In the genomic region with DNA sequence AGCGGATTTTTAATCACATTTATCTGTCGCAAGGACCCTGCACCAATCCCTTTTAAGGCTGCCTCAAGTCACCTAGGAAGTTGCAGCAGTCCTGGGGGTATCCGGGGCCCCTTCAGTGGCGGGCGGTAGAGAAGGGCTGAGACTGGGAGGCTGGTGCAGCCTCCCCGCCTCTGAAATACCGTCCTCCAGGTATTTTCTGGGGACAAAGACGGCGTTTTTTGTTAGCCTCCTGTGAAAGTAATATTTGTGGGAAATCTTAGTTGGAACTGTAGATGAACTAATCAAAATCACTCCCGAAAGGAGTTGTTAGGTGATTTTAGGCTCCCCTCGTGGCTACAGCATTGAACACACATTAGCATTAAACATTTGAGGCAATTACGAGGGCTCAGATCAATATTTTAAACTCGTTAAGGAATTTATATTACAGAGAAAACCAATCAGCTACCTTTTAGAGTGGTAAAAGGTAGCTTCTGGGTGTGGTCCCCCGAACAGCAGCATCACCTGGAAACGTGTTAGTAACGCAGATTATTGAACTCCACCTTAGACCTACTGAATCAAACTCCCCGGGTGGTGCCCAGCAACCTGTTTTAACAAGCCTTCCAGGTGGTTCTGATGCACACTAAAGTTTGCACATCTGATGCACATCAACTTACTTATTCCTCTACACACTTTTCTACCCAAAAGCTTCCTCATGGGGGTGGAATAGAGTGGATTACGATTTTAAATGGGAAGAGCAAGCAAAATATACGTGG, we compare ENCODE assay signal across 8 cellular contexts. TPM values are rescaled to one million over a fixed set of nuclear protein-coding genes. Genes with fewer than 3 reads are reported as not detected.
DNase-seq lines count a peak whose midpoint lies in the region; ATAC-seq, FAIRE-seq and TF ChIP-seq lines count a peak whose summit lies in the region.

No MANE protein-coding gene starts in this region.

- no peaks in the 10 kb centered on the region for H3K9me2 ChIP-seq in Karpas-422 (replicated peaks; ENCODE audit: insufficient read depth, low read length)

- H3K4me3 ChIP-seq in Karpas-422 (ENCODE audit: low read length) (peak overlapping the region; percentile 83), liver (ENCODE audit: low read depth in 1 of 3, low read length in 3 of 3) (peak overlapping the region; percentile 59 to 92 (median 85))

- no peaks in the 10 kb centered on the region; the same call in 1 of the 2 replicates for H3K36me3 ChIP-seq in Karpas-422 (ENCODE audit: insufficient read depth, low read length)
- H3K36me3 ChIP-seq in liver (ENCODE audit: control insufficient read depth in 4 of 4, insufficient read depth in 3 of 4, low read depth in 1 of 4, low read length in 3 of 4): no peaks in the 10 kb centered on the region

- no peak for TF ChIP-seq RAD21 in liver (IDR thresholded peaks at IDR 0.05)

- peak overlapping the region; percentile 72 for H3K9ac ChIP-seq in Karpas-422 (ENCODE audit: low read length)
- no peak overlapping the region for H3K9ac ChIP-seq in liver (ENCODE audit: low read depth in 1 of 2, low read length in 2 of 2)

- H3K27me3 Mint-ChIP-seq in CD14-positive monocyte (ENCODE audit: low read depth in 3 of 3) (peaks cover 5 to 16% (median 8%) of the 10 kb centered on the region in 3 donors), brain (peaks cover 3% of the 10 kb centered on the region), type B pancreatic cell (no peaks in the 10 kb centered on the region)

- WGBS in liver: 6% methylated on average over 19 of the region's 19 CpGs

- H3K4me2 ChIP-seq in Karpas-422 (ENCODE audit: low read depth, low read length, poor library complexity, severe bottlenecking): peak overlapping the region; percentile 79

- intact Hi-C loops in CD14-positive monocyte (cut with micrococcal nuclease): loop anchor here (5.0 to 10.0 kb wide), 2 partner anchors 167 to 170 kb away; a partner anchor contains a TSS

- H3K9me3 ChIP-seq in Karpas-422 (ENCODE audit: low read length): no peaks in the 10 kb centered on the region
- no peaks in the 10 kb centered on the region for H3K9me3 ChIP-seq in liver (ENCODE audit: control insufficient read depth in 4 of 4, low read length in 3 of 4)

- H3K79me2 ChIP-seq in Karpas-422 (ENCODE audit: low read length): peaks cover 44% of the 10 kb centered on the region

- peaks cover 0 to 5% (median 0%) of the 10 kb centered on the region in 7 donors for H3K9me3 Mint-ChIP-seq in CD14-positive monocyte
- peaks cover 0 to 2% (median 0%) of the 10 kb centered on the region in 5 experiments for H3K9me3 Mint-ChIP-seq in brain
- H3K9me3 Mint-ChIP-seq in type B pancreatic cell: no peaks in the 10 kb centered on the region

- FAIRE-seq in H54 (lab: Jason Lieb, UNC): no peak

- H3K27ac Mint-ChIP-seq in CD14-positive monocyte (peak overlapping the region in 3 of 7 donors; percentile 40 to 66 (median 46)), brain (peak overlapping the region; percentile 76 to 93 (median 86)), type B pancreatic cell (peak overlapping the region; percentile 92)

- DNase-seq in CD14-positive monocyte (ENCODE audit: low spot score) (no peak), Karpas-422 (peak; percentile 59), type B pancreatic cell (ENCODE audit: extremely low spot score, unreplicated experiment) (no peak), C1 segment of cervical spinal cord (lab: John Stamatoyannopoulos, UW) (no peak), H54 (ENCODE audit: insufficient read length, low spot score) (no peak)

- peak overlapping the region; percentile 84 to 89 for H3K4me3 Mint-ChIP-seq in CD14-positive monocyte
- H3K4me3 Mint-ChIP-seq in brain: peak overlapping the region; percentile 87 to 93 (median 90)
- peak overlapping the region; percentile 91 for H3K4me3 Mint-ChIP-seq in type B pancreatic cell

- H3K36me3 Mint-ChIP-seq in CD14-positive monocyte: peaks cover 5 to 14% of the 10 kb centered on the region in 2 donors
- H3K36me3 Mint-ChIP-seq in brain: peaks cover 10% of the 10 kb centered on the region
- peaks cover 3% of the 10 kb centered on the region for H3K36me3 Mint-ChIP-seq in type B pancreatic cell

- TF ChIP-seq CTCF in CD14-positive monocyte (IDR thresholded peaks at IDR 0.05) (peak; percentile 24), brain (conservative IDR thresholded peaks at IDR 0.05) (peak in 1 of 2 experiments; percentile 56), liver (IDR thresholded peaks at IDR 0.05; ENCODE audit: low read depth, low read length, missing input control) (no peak), type B pancreatic cell (conservative IDR thresholded peaks at IDR 0.05) (peak; percentile 30)

- H3K4me1 ChIP-seq in Karpas-422 (ENCODE audit: low read length) (peaks cover 31% of the 10 kb centered on the region), liver (ENCODE audit: control insufficient read depth in 4 of 4, insufficient read depth in 4 of 4, low read length in 3 of 4) (peaks cover 9 to 20% (median 13%) of the 10 kb centered on the region in 4 donors)

- H3K27ac ChIP-seq in Karpas-422 (ENCODE audit: low read length): peak overlapping the region; percentile 28; the same call in 1 of the 2 replicates
- peak overlapping the region; percentile 32 to 98 for H3K27ac ChIP-seq in liver (ENCODE audit: low read depth in 1 of 2, low read length in 2 of 2)

- no peaks in the 10 kb centered on the region for H4K20me1 ChIP-seq in Karpas-422 (ENCODE audit: insufficient read depth, low read depth, low read length)

- H3K27me3 ChIP-seq in Karpas-422 (ENCODE audit: low read length) (no peaks in the 10 kb centered on the region), liver (ENCODE audit: control insufficient read depth in 4 of 4, insufficient read depth in 4 of 4, low read length in 3 of 4) (no peaks in the 10 kb centered on the region)

- peak overlapping the region; percentile 82; the same call in 1 of the 2 replicates for H2AFZ ChIP-seq in Karpas-422 (ENCODE audit: low read length)

- no peak for TF ChIP-seq POLR2A in H54 (IDR thresholded peaks at IDR 0.05; ENCODE audit: low read depth, low read length)

- peaks cover 38% of the 10 kb centered on the region for H3K4me1 Mint-ChIP-seq in CD14-positive monocyte
- peaks cover 46% of the 10 kb centered on the region for H3K4me1 Mint-ChIP-seq in brain
- H3K4me1 Mint-ChIP-seq in type B pancreatic cell (ENCODE audit: unreplicated experiment): peaks cover 15% of the 10 kb centered on the region

- peak; percentile 33 for ATAC-seq in GM21447 (IDR thresholded peaks at IDR 0.05; ENCODE audit: unreplicated experiment)

TF ChIP-seq in liver, 16 proteins besides CTCF, POLR2A, EP300 and RAD21 (continues in another document):
- no peak for TF ChIP-seq RXRA (IDR thresholded peaks at IDR 0.05)
- TF ChIP-seq, protein P1, sequence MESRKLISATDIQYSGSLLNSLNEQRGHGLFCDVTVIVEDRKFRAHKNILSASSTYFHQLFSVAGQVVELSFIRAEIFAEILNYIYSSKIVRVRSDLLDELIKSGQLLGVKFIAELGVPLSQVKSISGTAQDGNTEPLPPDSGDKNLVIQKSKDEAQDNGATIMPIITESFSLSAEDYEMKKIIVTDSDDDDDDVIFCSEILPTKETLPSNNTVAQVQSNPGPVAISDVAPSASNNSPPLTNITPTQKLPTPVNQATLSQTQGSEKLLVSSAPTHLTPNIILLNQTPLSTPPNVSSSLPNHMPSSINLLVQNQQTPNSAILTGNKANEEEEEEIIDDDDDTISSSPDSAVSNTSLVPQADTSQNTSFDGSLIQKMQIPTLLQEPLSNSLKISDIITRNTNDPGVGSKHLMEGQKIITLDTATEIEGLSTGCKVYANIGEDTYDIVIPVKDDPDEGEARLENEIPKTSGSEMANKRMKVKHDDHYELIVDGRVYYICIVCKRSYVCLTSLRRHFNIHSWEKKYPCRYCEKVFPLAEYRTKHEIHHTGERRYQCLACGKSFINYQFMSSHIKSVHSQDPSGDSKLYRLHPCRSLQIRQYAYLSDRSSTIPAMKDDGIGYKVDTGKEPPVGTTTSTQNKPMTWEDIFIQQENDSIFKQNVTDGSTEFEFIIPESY (IDR thresholded peaks at IDR 0.05): no peak
- no peak for TF ChIP-seq SP1 (IDR thresholded peaks at IDR 0.05)
- TF ChIP-seq EGR1 (IDR thresholded peaks at IDR 0.05; ENCODE audit: low read depth in 2 of 2): no peak
- no peak for TF ChIP-seq HNF4A (conservative IDR thresholded peaks at IDR 0.05)
- TF ChIP-seq, protein P2, sequence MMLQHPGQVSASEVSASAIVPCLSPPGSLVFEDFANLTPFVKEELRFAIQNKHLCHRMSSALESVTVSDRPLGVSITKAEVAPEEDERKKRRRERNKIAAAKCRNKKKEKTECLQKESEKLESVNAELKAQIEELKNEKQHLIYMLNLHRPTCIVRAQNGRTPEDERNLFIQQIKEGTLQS (IDR thresholded peaks at IDR 0.05): no peak
- no peak for TF ChIP-seq FOXA2 (IDR thresholded peaks at IDR 0.05)

RNA-seq across cellular contexts. Expression of a gene that starts 0.5 kb away (rescaled TPM):
- polyA plus RNA-seq in CD14-positive monocyte (100 to 1,000 TPM; 173 to 199 TPM), brain (ENCODE audit: insufficient read depth, low read depth, low replicate concordance) (120 TPM), liver (10 to 100 TPM; 87.0 to 93.4 TPM)
- 56.2 and 90.9 TPM in 2 replicates for total RNA-seq in Karpas-422 (2014; rRNA removed; shearing (Covaris generic); ENCODE audit: low replicate concordance)
- total RNA-seq in liver (10 to 100 TPM; 71.6 to 93.0 TPM), type B pancreatic cell (ENCODE audit: low replicate concordance) (60.6 and 72.5 TPM in 2 replicates)

RNA-seq across cellular contexts. Expression of a gene that starts 19.0 kb away (rescaled TPM):
- polyA plus RNA-seq in CD14-positive monocyte (not detected), brain (ENCODE audit: insufficient read depth, low read depth, low replicate concordance) (not detected), liver (under 1 TPM; 0.08 to 0.43 TPM)
- total RNA-seq in Karpas-422 (2014; rRNA removed; shearing (Covaris generic); ENCODE audit: low replicate concordance): 2.7 and 5.7 TPM in 2 replicates
- total RNA-seq in liver (1 to 10 TPM; 1.4 to 1.6 TPM), type B pancreatic cell (ENCODE audit: low replicate concordance) (1.8 and 2.8 TPM in 2 replicates)

RNA-seq across cellular contexts. Expression of a gene that starts 55.7 kb away (rescaled TPM):
- polyA plus RNA-seq in CD14-positive monocyte (under 1 TPM in 1 of 2 donors, not detected in 1; 0.13 TPM), brain (ENCODE audit: insufficient read depth, low read depth, low replicate concordance) (1.4 TPM), liver (under 1 TPM; 0.46 to 0.61 TPM)
- total RNA-seq in Karpas-422 (2014; rRNA removed; shearing (Covaris generic); ENCODE audit: low replicate concordance): 14.2 and 14.4 TPM in 2 replicates
- total RNA-seq in liver (1 to 10 TPM in 1 of 2 donors, under 1 TPM in 1; 0.98 to 2.3 TPM), type B pancreatic cell (ENCODE audit: low replicate concordance) (4.9 and 9.7 TPM in 2 replicates)
